16 cellular contexts compared by ENCODE assay signal in genomic region chr14:55754471-55754870, GRCh38.
DNase-seq lines count a peak whose midpoint lies in the region; ATAC-seq and TF ChIP-seq lines count a peak whose summit lies in the region.
"Had no signal": no experiment of that assay in that cellular context is flagged by ENCODE, and none has a peak within 500 bp of the region (broad histone marks: within the 10 kb centered on the region; RNA-seq: fewer than 3 reads in every experiment).

No MANE protein-coding gene starts in this region.

- H3K9me3 Mint-ChIP-seq in HFFc6 (no peaks in the 10 kb centered on the region; the same call in 1 of the 2 replicates), type B pancreatic cell (peaks cover 6% of the 10 kb centered on the region)

- H3K4me3 Mint-ChIP-seq in HFFc6 (no peak overlapping the region), type B pancreatic cell (peak overlapping the region; percentile 16)

- H3K27ac Mint-ChIP-seq in HFFc6 (no peak overlapping the region), type B pancreatic cell (peak overlapping the region; percentile 37)

- DNase-seq in HFFc6 (peak; percentile 25), amniotic epithelial cell (ENCODE audit: low read depth) (peak; percentile 50), type B pancreatic cell (ENCODE audit: extremely low spot score, unreplicated experiment) (no peak), MV-4-11 (lab: John Stamatoyannopoulos, UW) (no peak)
- DNase-seq in effector CD8-positive, alpha-beta T cell (lab: John Stamatoyannopoulos, UW) = no peak
- DNase-seq: DMS79 treated with DMSO at 0.1 percent for 48 hours, KG1, NCI-H1436, NCI-H1930, NCI-H345, NCI-H526, Peyer's patch had no signal

- H3K4me1 Mint-ChIP-seq in HFFc6 (ENCODE audit: low read depth) = peaks cover 19% of the 10 kb centered on the region
- H3K4me1 Mint-ChIP-seq in type B pancreatic cell (ENCODE audit: unreplicated experiment) = peaks cover 49% of the 10 kb centered on the region

- ATAC-seq in esophagus mucosa (peak; percentile 65), GM21619 (IDR thresholded peaks at IDR 0.05; ENCODE audit: unreplicated experiment) (no peak)
- ATAC-seq: HCT116, HepG2 had no signal

- H3K27me3 Mint-ChIP-seq in HFFc6 (ENCODE audit: insufficient read depth) (peaks cover 17% of the 10 kb centered on the region), type B pancreatic cell (no peaks in the 10 kb centered on the region)

- TF ChIP-seq CTCF in HFFc6 (IDR thresholded peaks at IDR 0.05) (no peak), type B pancreatic cell (conservative IDR thresholded peaks at IDR 0.05) (no peak)

- no peaks in the 10 kb centered on the region for H3K36me3 Mint-ChIP-seq in HFFc6 (ENCODE audit: low read depth)
- H3K36me3 Mint-ChIP-seq in type B pancreatic cell = peaks cover 4% of the 10 kb centered on the region

Comparison
In these comparisons a context has a peak if more than half of its experiments do, and no peak if none do; other contexts are left out.
1. DNase-seq: peak in HFFc6 (single experiment) and amniotic epithelial cell (single experiment); none in type B pancreatic cell (single experiment), effector CD8-positive, alpha-beta T cell (single experiment) and MV-4-11 (single experiment).